ENCODE assay signal across 8 cellular contexts in the genomic region with DNA sequence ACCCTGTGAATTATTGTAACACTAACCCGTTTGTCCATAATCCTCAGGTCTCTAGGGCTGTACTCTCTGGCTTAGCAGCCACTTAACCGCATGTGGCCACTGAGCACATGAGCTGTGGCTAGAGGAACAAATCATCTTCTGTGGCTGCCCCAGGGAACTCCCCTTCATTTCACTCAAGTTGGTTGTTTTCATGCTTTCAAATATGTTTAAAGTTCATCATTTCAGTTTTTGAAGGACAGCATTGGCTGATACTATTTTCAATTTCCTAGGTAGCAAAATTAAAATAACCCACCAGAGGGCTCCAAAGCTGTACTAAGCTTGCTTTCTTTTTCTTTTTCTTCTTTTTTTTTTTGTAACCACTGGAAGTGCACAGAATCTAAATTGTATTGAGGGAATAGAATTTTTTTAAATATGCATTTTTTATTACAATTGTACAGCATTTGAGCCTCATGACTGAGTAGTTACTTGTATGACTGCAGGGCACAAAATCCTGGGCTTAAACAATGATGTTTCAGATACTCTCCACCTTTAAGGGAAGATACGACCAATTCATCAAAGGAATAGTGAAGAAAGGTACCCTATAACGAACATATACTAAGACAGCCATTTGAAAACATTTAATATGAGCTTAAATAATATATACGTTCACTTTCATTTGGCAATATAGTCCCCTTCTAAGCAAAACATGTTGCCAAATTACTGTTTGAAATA. TPM values are rescaled to one million over a fixed set of nuclear protein-coding genes. Genes with fewer than 3 reads are reported as not detected.
A peak's percentile ranks its signal among the peaks of the same experiment; 100 is the strongest.
DNase-seq lines count a peak whose midpoint lies in the region; TF ChIP-seq lines count a peak whose summit lies in the region.
"Had no signal": no experiment of that assay in that cellular context is flagged by ENCODE, and none has a peak within 500 bp of the region (broad histone marks: within the 10 kb centered on the region; RNA-seq: fewer than 3 reads in every experiment).

No MANE protein-coding gene starts in this region.

- H3K27me3 ChIP-seq in ovary: no peaks in the 10 kb centered on the region

- H3K36me3 ChIP-seq in ovary: no peaks in the 10 kb centered on the region

- no peaks in the 10 kb centered on the region for H3K9me3 ChIP-seq in ovary

- no peaks in the 10 kb centered on the region for H3K4me1 Mint-ChIP-seq in activated naive CD4-positive, alpha-beta T cell treated with anti-CD3 and anti-CD28 coated beads, Interleukin-2, amount 10 ng/mL, durations not matched to agents 7 days and 5 days

- no peaks in the 10 kb centered on the region for H3K27me3 Mint-ChIP-seq in activated naive CD4-positive, alpha-beta T cell treated with anti-CD3 and anti-CD28 coated beads, Interleukin-2, amount 10 ng/mL, durations not matched to agents 7 days and 5 days

- CTCF ChIA-PET in activated naive CD4-positive, alpha-beta T cell treated with anti-CD3 and anti-CD28 coated beads, Interleukin-2, amount 10 ng/mL, durations not matched to agents 7 days and 5 days (lab: Charles Lee): no interaction called here

- intact Hi-C loops in ovary (cut with DNase I): loop anchor here in 1 of 4 donors (5.0 kb wide), 1 partner anchor 375 kb away; no protein-coding TSS in a partner anchor

- no peak for TF ChIP-seq POLR2A in ovary (IDR thresholded peaks at IDR 0.05)

- no peak overlapping the region for H3K4me3 Mint-ChIP-seq in activated naive CD4-positive, alpha-beta T cell treated with anti-CD3 and anti-CD28 coated beads, Interleukin-2, amount 10 ng/mL, durations not matched to agents 7 days and 5 days
- H3K4me3 Mint-ChIP-seq: T-helper 1 cell treated with Interleukin-12 subunit alpha and Interleukin-12 subunit beta and Interleukin-4 antibody, amounts not matched to agents 30 μg/mL and 1 μg/mL, for 36 hours had no signal

- no peak overlapping the region for H3K27ac ChIP-seq in ovary

- no peaks in the 10 kb centered on the region for H3K9me3 Mint-ChIP-seq in activated naive CD4-positive, alpha-beta T cell treated with anti-CD3 and anti-CD28 coated beads, Interleukin-2, amount 10 ng/mL, durations not matched to agents 7 days and 5 days
- H3K9me3 Mint-ChIP-seq: T-helper 1 cell treated with Interleukin-12 subunit alpha and Interleukin-12 subunit beta and Interleukin-4 antibody, amounts not matched to agents 30 μg/mL and 1 μg/mL, for 36 hours had no signal

- TF ChIP-seq CTCF in LNCaP clone FGC (IDR thresholded peaks at IDR 0.05; ENCODE audit: control insufficient read depth, extremely low read depth, insufficient read depth) (peak; percentile 43), choroid plexus epithelial cell (conservative IDR thresholded peaks at IDR 0.05; ENCODE audit: low read depth, low read length) (peak; percentile 56), ovary (IDR thresholded peaks at IDR 0.05) (peak in 2 of 3 donors; percentile 48 to 51)

- no peaks in the 10 kb centered on the region for H3K4me1 ChIP-seq in ovary (ENCODE audit: insufficient read depth)

- no peaks in the 10 kb centered on the region for H3K36me3 Mint-ChIP-seq in activated naive CD4-positive, alpha-beta T cell treated with anti-CD3 and anti-CD28 coated beads, Interleukin-2, amount 10 ng/mL, durations not matched to agents 7 days and 5 days

- H3K4me3 ChIP-seq in LNCaP clone FGC (ENCODE audit: low read depth, low read length) (no peak overlapping the region), choroid plexus epithelial cell (ENCODE audit: low read depth, low read length) (no peak overlapping the region), ovary (no peak overlapping the region)

- H3K27ac Mint-ChIP-seq in activated naive CD4-positive, alpha-beta T cell treated with anti-CD3 and anti-CD28 coated beads, Interleukin-2, amount 10 ng/mL, durations not matched to agents 7 days and 5 days: no peak overlapping the region
- H3K27ac Mint-ChIP-seq: T-helper 1 cell treated with Interleukin-12 subunit alpha and Interleukin-12 subunit beta and Interleukin-4 antibody, amounts not matched to agents 30 μg/mL and 1 μg/mL, for 36 hours had no signal

- WGBS in ovary, 3 donors: 46 to 67% (median 61%) methylated on average over 5 of the region's 5 CpGs

- no peak for TF ChIP-seq EP300 in ovary (IDR thresholded peaks at IDR 0.05)

- DNase-seq in ELF-1 (ENCODE audit: low read depth, low spot score) (peak; percentile 8), LNCaP clone FGC (ENCODE audit: low read depth) (no peak), choroid plexus epithelial cell (ENCODE audit: low read depth) (peak; percentile 65), ovary (peak in 1 of 5 donors; percentile 17), NCI-H510A treated with DMSO at 0.1 percent for 48 hours (lab: John Stamatoyannopoulos, UW) (no peak)
- no peak for DNase-seq in stimulated activated CD4-positive, alpha-beta T cell treated with anti-CD3 and anti-CD28 coated beads, Interleukin-4, amount 100 ng/mL, for 4 hours
- no peak for DNase-seq in activated naive CD4-positive, alpha-beta T cell treated with anti-CD3 and anti-CD28 coated beads, Interleukin-2, amount 10 ng/mL, durations not matched to agents 7 days and 5 days

RNA-seq across cellular contexts. Expression of a gene that starts 38.6 kb away (rescaled TPM):
- total RNA-seq in ovary: 10 to 100 TPM in 5 of 7 donors, 1 to 10 TPM in 2; 6.6 to 39.9 (median 13.3) TPM
- 10 to 100 TPM in 1 of 2 donors, 1 to 10 TPM in 1; 7.9 to 26.6 TPM for polyA plus RNA-seq in ovary

Comparison
In these comparisons a context has a peak if more than half of its experiments do, and no peak if none do; other contexts are left out.
1. DNase-seq: peak in ELF-1 (single experiment) and choroid plexus epithelial cell (single experiment); none in LNCaP clone FGC (single experiment), stimulated activated CD4-positive, alpha-beta T cell treated with anti-CD3 and anti-CD28 coated beads, Interleukin-4, amount 100 ng/mL, for 4 hours (0 of 2), activated naive CD4-positive, alpha-beta T cell treated with anti-CD3 and anti-CD28 coated beads, Interleukin-2, amount 10 ng/mL, durations not matched to agents 7 days and 5 days (single experiment) and NCI-H510A treated with DMSO at 0.1 percent for 48 hours (single experiment).
2. Peak in every context shown above with its lines, with median percentiles within 50 percentile points of each other: CTCF ChIP-seq.